ENCODE assay signal across 27 cellular contexts in genomic region chr12:32048791-32049190, GRCh38. TPM values are rescaled to one million over a fixed set of nuclear protein-coding genes. Genes with fewer than 3 reads are reported as not detected.
DNase-seq lines count a peak whose midpoint lies in the region; ATAC-seq, FAIRE-seq and TF ChIP-seq lines count a peak whose summit lies in the region.
"Had no signal": no experiment of that assay in that cellular context is flagged by ENCODE, and none has a peak within 500 bp of the region (broad histone marks: within the 10 kb centered on the region; RNA-seq: fewer than 3 reads in every experiment).

No MANE protein-coding gene starts in this region.

- no peaks in the 10 kb centered on the region for H3K36me3 ChIP-seq in HEK293 (ENCODE audit: control insufficient read depth in 2 of 2, insufficient read depth in 1 of 2, low read length in 2 of 2)
- no peaks in the 10 kb centered on the region for H3K36me3 ChIP-seq in K562 (ENCODE audit: control insufficient read depth, insufficient read depth, low read length)
- no peaks in the 10 kb centered on the region for H3K36me3 ChIP-seq in endodermal cell (ENCODE audit: control insufficient read depth, insufficient read depth, low read length)
- H3K36me3 ChIP-seq: BE2C, BLaER1 had no signal

- H3K4me1 ChIP-seq in HEK293 (ENCODE audit: control insufficient read depth, insufficient read depth, low read length) (peaks cover 3% of the 10 kb centered on the region; the same call in 1 of the 2 replicates), K562 (replicated peaks in 1 of 2; ENCODE audit: control insufficient read depth in 2 of 2, insufficient read depth in 2 of 2, low read length in 2 of 2) (peaks cover 18 to 32% of the 10 kb centered on the region in 2 experiments), endodermal cell (ENCODE audit: control insufficient read depth, insufficient read depth, low read length) (no peaks in the 10 kb centered on the region)
- H3K4me1 ChIP-seq: BE2C, BLaER1 had no signal

- POLR2A ChIA-PET in HEK293 (lab: Yijun Ruan, JAX): no interaction called here
- POLR2A ChIA-PET in K562 (lab: Yijun Ruan, JAX): no interaction called here

- WGBS in K562 (ENCODE audit: insufficient coverage, low coverage, missing lambda C conversion rate): 73% methylated on average over 5 of the region's 5 CpGs
- 87 to 100% methylated on average over 2 to 5 of the region's 5 CpGs for WGBS in endodermal cell (ENCODE audit: insufficient coverage in 1 of 2, insufficient read length in 1 of 2), 2 experiments

- no peaks in the 10 kb centered on the region for H3K27me3 ChIP-seq in K562 (ENCODE audit: control insufficient read depth in 2 of 2, insufficient read depth in 2 of 2, low read length in 2 of 2)
- no peaks in the 10 kb centered on the region for H3K27me3 ChIP-seq in endodermal cell (ENCODE audit: control insufficient read depth, insufficient read depth, low read length, poor library complexity, severe bottlenecking)
- H3K27me3 ChIP-seq: BE2C, BLaER1 had no signal

- ATAC-seq in K562 (no peak), GM19397 (IDR thresholded peaks at IDR 0.05; ENCODE audit: unreplicated experiment) (no peak), natural killer cell (no peak)
- ATAC-seq: GM12878 had no signal

- TF ChIP-seq CTCF in HEK293 (tag by site-specific recombination; IDR thresholded peaks at IDR 0.05): no peak
- no peak for TF ChIP-seq CTCF in K562 (IDR thresholded peaks at IDR 0.05 in 2 of 3, conservative IDR thresholded peaks at IDR 0.05 in 1 of 3; ENCODE audit: insufficient read depth in 2 of 3, low read depth in 1 of 3, low read length in 3 of 3)
- TF ChIP-seq CTCF in endodermal cell (conservative IDR thresholded peaks at IDR 0.05): no peak
- no peak for TF ChIP-seq CTCF in natural killer cell (IDR thresholded peaks at IDR 0.05)

- in situ Hi-C loops in K562 (cut with MboI): no loop called here

- no peaks in the 10 kb centered on the region for H3K9me1 ChIP-seq in K562 (ENCODE audit: control insufficient read depth, insufficient read depth, low read length)

- CTCF ChIA-PET in HEK293 (lab: Yijun Ruan, JAX) (interaction anchor here (4.3 kb wide), 1 partner anchor 12 kb away, joined by 22 read pairs; no protein-coding TSS in a partner anchor), K562 (lab: Yijun Ruan, JAX; ENCODE audit: low intra/inter-chr PET ratio) (no interaction called here)

- intact Hi-C loops in K562 (cut with micrococcal nuclease) (loop anchor here (1.0 to 5.0 kb wide), 4 partner anchors 90 to 389 kb away; partner anchors contain the start of genes ETFBKMT and RESF1), natural killer cell (cut with micrococcal nuclease) (no loop called here)

- peaks cover 26% of the 10 kb centered on the region for H3K36me3 Mint-ChIP-seq in endodermal cell (ENCODE audit: low read depth)
- H3K36me3 Mint-ChIP-seq in natural killer cell: peaks cover 8% of the 10 kb centered on the region
- H3K36me3 Mint-ChIP-seq: CD14-positive monocyte had no signal

- DNase-seq in K562 (ENCODE audit: extremely low read depth in 1 of 4, low spot score in 3 of 4): no peak
- DNase-seq in endodermal cell: no peak
- DNase-seq in 8988T: no peak
- DNase-seq in natural killer cell: no peak
- DNase-seq: ACHN; BE2C; C1 segment of cervical spinal cord; CD4-positive, alpha-beta memory T cell; CD4-positive, CD25-positive, alpha-beta regulatory T cell; CD8-positive, alpha-beta memory T cell; COR-L47; DMS 273 treated with DMSO at 0.1 percent for 48 hours; DMS153; DMS53; DMS79; DND-41; EL; GDM1 had no signal

- TF ChIP-seq POLR2A in K562 (conservative IDR thresholded peaks at IDR 0.05): no peak

- no peaks in the 10 kb centered on the region for H3K79me2 ChIP-seq in K562 (ENCODE audit: control insufficient read depth, insufficient read depth, low read length)

- no peak overlapping the region for H3K27ac Mint-ChIP-seq in endodermal cell
- H3K27ac Mint-ChIP-seq in natural killer cell: no peak overlapping the region
- H3K27ac Mint-ChIP-seq: CD14-positive monocyte had no signal

- no peak overlapping the region for H2AFZ ChIP-seq in K562 (ENCODE audit: low read depth, low read length)

- H3K9me3 ChIP-seq in HEK293 (ENCODE audit: control insufficient read depth, insufficient read depth, low read depth, low read length) (no peaks in the 10 kb centered on the region), K562 (replicated peaks; ENCODE audit: control insufficient read depth, insufficient read depth, low read depth, low read length) (peaks cover 25% of the 10 kb centered on the region), endodermal cell (ENCODE audit: control insufficient read depth, low read length) (peaks cover 53% of the 10 kb centered on the region)

- H4K20me1 ChIP-seq in K562 (replicated peaks; ENCODE audit: control insufficient read depth, insufficient read depth, low read length): no peaks in the 10 kb centered on the region
- H4K20me1 ChIP-seq: BLaER1 had no signal

- no peak for TF ChIP-seq RAD21 in K562 (CRISPR knock-in tag; conservative IDR thresholded peaks at IDR 0.05 in 1 of 2, IDR thresholded peaks at IDR 0.05 in 1 of 2)

- H3K4me1 Mint-ChIP-seq in endodermal cell (peaks cover 26% of the 10 kb centered on the region), natural killer cell (peaks cover 0 to 5% of the 10 kb centered on the region in 2 donors)

- no peak overlapping the region for H3K4me2 ChIP-seq in K562 (ENCODE audit: insufficient read depth, low read length)
- H3K4me2 ChIP-seq: BLaER1 had no signal

- H3K4me3 ChIP-seq in HEK293 (ENCODE audit: low read depth, low read length) (no peak overlapping the region), K562 (no peak overlapping the region), endodermal cell (ENCODE audit: low read length) (peak overlapping the region; percentile 61)
- H3K4me3 ChIP-seq: BLaER1, GM12878 had no signal

- no peak for FAIRE-seq in K562 (lab: Jason Lieb, UNC)
- FAIRE-seq: A204.1, GM12878, GM12892, GM18507 had no signal

- no TSS peak for BruUV-seq in K562 (replicated peaks; lab: Mats Ljungman, UMichigan)

- H3K4me3 Mint-ChIP-seq in endodermal cell: no peak overlapping the region
- H3K4me3 Mint-ChIP-seq in natural killer cell: no peak overlapping the region
- H3K4me3 Mint-ChIP-seq: CD14-positive monocyte; CD4-positive, alpha-beta memory T cell; CD4-positive, CD25-positive, alpha-beta regulatory T cell; CD8-positive, alpha-beta memory T cell had no signal

- no peak overlapping the region for H3K9ac ChIP-seq in K562 (ENCODE audit: insufficient read depth in 1 of 2, low read depth in 2 of 2, low read length in 2 of 2)
- H3K9ac ChIP-seq in endodermal cell (ENCODE audit: extremely low read depth, low read length, poor library complexity, severe bottlenecking): no peak overlapping the region
- H3K9ac ChIP-seq: BLaER1 had no signal

- no peaks in the 10 kb centered on the region for H3K27me3 Mint-ChIP-seq in endodermal cell (ENCODE audit: insufficient read depth)
- no peaks in the 10 kb centered on the region for H3K27me3 Mint-ChIP-seq in natural killer cell (ENCODE audit: low read depth in 2 of 2)
- H3K27me3 Mint-ChIP-seq: CD4-positive, alpha-beta memory T cell; CD4-positive, CD25-positive, alpha-beta regulatory T cell; CD8-positive, alpha-beta memory T cell had no signal

- H3K9me3 Mint-ChIP-seq in endodermal cell: peaks cover 80% of the 10 kb centered on the region
- H3K9me3 Mint-ChIP-seq in natural killer cell: peaks cover 3 to 7% of the 10 kb centered on the region in 2 donors

- no peak for TF ChIP-seq EP300 in K562 (IDR thresholded peaks at IDR 0.05; ENCODE audit: low read length)

- H3K27ac ChIP-seq in HEK293 (ENCODE audit: extremely low read depth, low read depth, low read length) (no peak overlapping the region), K562 (ENCODE audit: extremely low read depth, low read depth, low read length) (peak overlapping the region; percentile 93; the same call in 1 of the 3 replicates), endodermal cell (ENCODE audit: low read depth, low read length) (no peak overlapping the region)
- H3K27ac ChIP-seq: 22Rv1, BLaER1 had no signal

TF ChIP-seq in HEK293, 187 proteins besides CTCF, POLR2A, EP300 and RAD21:
- TF ChIP-seq ZNF311 (tag by site-specific recombination; IDR thresholded peaks at IDR 0.05; ENCODE audit: borderline replicate concordance) (no peak), ZNF121 (tag by site-specific recombination; IDR thresholded peaks at IDR 0.05) (peak; percentile 16; the same call in 1 of the 2 replicates)

TF ChIP-seq in K562, 482 proteins besides CTCF, POLR2A, EP300 and RAD21 (continues in another document):
- TF ChIP-seq FOXP1 (CRISPR knock-in tag; IDR thresholded peaks at IDR 0.05): peak; percentile 52; the same call in 1 of the 2 replicates
- TF ChIP-seq ZC3H8 (IDR thresholded peaks at IDR 0.05): no peak
- TF ChIP-seq CBX3 (IDR thresholded peaks at IDR 0.05; ENCODE audit: borderline replicate concordance in 1 of 2, low read length in 2 of 2): 0 out of 3 replicates have a peak, but pooled peaks of 1 of the 2 experiments have one; percentile 52
- no peak for TF ChIP-seq PHB (CRISPR knock-in tag; IDR thresholded peaks at IDR 0.05)
- TF ChIP-seq ESRRB (CRISPR knock-in tag; IDR thresholded peaks at IDR 0.05; ENCODE audit: borderline replicate concordance): no peak
- TF ChIP-seq PURB (CRISPR knock-in tag; IDR thresholded peaks at IDR 0.05; ENCODE audit: low read depth): no peak
- TF ChIP-seq ETV1 (tag; conservative IDR thresholded peaks at IDR 0.05; ENCODE audit: low read depth): no peak
- peak; percentile 29 to 53; a peak in 1 of 4 replicates for TF ChIP-seq TRIM24 (IDR thresholded peaks at IDR 0.05)

RNA-seq across cellular contexts. Expression of gene BICD1, which starts 57.9 kb away (rescaled TPM):
- total RNA-seq in K562 (2011; cell fraction: chromatin; rRNA removed; ENCODE audit: low replicate concordance): 21.9 and 35.1 TPM in 2 replicates
- 13.2 and 13.5 TPM in 2 replicates for total RNA-seq in K562 (2011; cell fraction: nucleolus; rRNA removed)
- total RNA-seq in K562 (2011; cell fraction: nucleoplasm; rRNA removed): 26.3 and 35.4 TPM in 2 replicates
- total RNA-seq in K562 (2014; rRNA removed) (12.5 and 14.1 TPM in 2 replicates), K562 (2014; rRNA removed; fragmentation: Illumina TruSeq; extraction: Trizol) (11.6 and 11.9 TPM in 2 replicates), K562 (2015; rRNA removed; fragmentation: Illumina TruSeq; extraction: Trizol) (13.8 and 14.1 TPM in 2 replicates), K562 (2021) (21.1 and 23.2 TPM in 2 replicates), endodermal cell (100 to 1,000 TPM in 1 of 2 donors, 10 to 100 TPM in 1; 56.0 to 101 TPM), natural killer cell (10 to 100 TPM in 2 of 3 donors, 1 to 10 TPM in 1; 10.0 to 16.0 (median 15.5) TPM)
- polyA plus RNA-seq in K562 (2011; rRNA removed) (10.4 and 13.7 TPM in 2 replicates), K562 (2014; fragmentation: Illumina TruSeq; extraction: Trizol) (16.7 and 17.8 TPM in 2 replicates), K562 (2014; fragmentation: Nextera tagmentation; extraction: Ambion mirVana) (1 to 10 TPM; 3.5 to 3.7 TPM), K562 (2014; rRNA removed) (14.7 and 16.1 TPM in 2 replicates)
- polyA plus RNA-seq in K562 (2011; cell fraction: cytosol; rRNA removed): 7.8 and 8.1 TPM in 2 replicates
- polyA plus RNA-seq in K562 (2011; cell fraction: nucleus; rRNA removed): 25.6 and 29.5 TPM in 2 replicates
- polyA plus RNA-seq in K562 (2012): 17.2 and 19.2 TPM in 2 replicates
- polyA minus RNA-seq in K562 (2011; rRNA and poly(A)+ RNA removed): 11.3 and 19.4 TPM in 2 replicates
- polyA minus RNA-seq in K562 (2011; cell fraction: cytosol; rRNA and poly(A)+ RNA removed): 4.0 and 7.3 TPM in 2 replicates
- polyA minus RNA-seq in K562 (2011; cell fraction: nucleus; rRNA and poly(A)+ RNA removed): 14.4 and 24.0 TPM in 2 replicates
- 24.8 TPM for polyA plus RNA-seq in endodermal cell (2013, experiment 1 of 2)
- polyA plus RNA-seq in endodermal cell (2013, experiment 2 of 2): 21.9 TPM

Comparison
In these comparisons a context has a peak if more than half of its experiments do, and no peak if none do; other contexts are left out.
1. Of the 44 proteins assayed by ChIP-seq in both K562 and HEK293: peak only in K562: TRIM28; only in HEK293: ZNF121; in both: none; in neither: 42.